14 cellular contexts compared by ENCODE assay signal in the genomic region with DNA sequence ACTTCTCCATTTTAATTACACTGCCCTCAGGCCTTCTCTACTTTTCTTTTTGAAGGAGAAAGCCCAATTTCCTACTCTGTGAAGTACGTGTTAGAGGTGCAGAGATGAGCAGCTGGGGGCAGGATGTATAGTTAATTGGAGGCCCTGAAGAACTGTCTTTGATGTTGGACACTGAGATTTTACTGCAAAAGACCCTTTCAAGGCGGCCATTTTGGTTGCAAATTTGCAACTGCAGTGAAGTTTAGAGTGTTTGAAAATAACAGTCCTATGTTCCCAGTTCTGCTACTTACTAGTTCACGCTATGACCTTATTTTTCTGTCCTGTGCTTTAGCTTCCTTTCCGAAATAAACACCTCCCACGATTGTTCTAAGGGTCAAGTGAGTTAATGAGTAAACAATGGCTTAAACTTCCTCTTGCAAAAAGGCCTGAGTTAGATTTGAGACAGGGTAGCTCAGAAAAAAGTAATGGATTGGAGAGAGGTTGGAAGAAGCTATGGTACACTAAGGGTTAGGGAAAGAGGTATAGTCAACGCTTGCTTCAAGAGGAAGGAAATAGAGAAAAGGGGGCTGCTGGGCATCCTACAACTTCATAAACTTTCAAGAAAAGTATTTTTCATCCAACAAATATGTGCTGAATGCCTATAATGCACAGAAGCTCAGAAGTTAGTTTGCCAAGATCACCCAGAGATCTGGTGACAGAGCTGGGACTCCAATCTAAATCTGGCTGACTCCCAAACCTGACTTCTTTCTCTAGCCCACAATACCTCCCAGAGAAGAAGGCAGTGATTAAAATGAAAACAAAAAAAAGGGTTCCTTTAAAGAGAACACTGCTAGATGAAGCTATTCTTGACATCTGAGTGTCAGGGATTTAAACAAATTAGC. TPM values are rescaled to one million over a fixed set of nuclear protein-coding genes. Genes with fewer than 3 reads are reported as not detected.
A peak's percentile ranks its signal among the peaks of the same experiment; 100 is the strongest.
DNase-seq lines count a peak whose midpoint lies in the region; ATAC-seq, FAIRE-seq and TF ChIP-seq lines count a peak whose summit lies in the region.
"Had no signal": no experiment of that assay in that cellular context is flagged by ENCODE, and none has a peak within 500 bp of the region (broad histone marks: within the 10 kb centered on the region; RNA-seq: fewer than 3 reads in every experiment).

No MANE protein-coding gene starts in this region.

- H3K27ac Mint-ChIP-seq in nephron (peak overlapping the region; percentile 69 to 79 (median 71)), mesothelial cell of epicardium (no peak overlapping the region)

- no peak for ATAC-seq in HG03378 (IDR thresholded peaks at IDR 0.05; ENCODE audit: unreplicated experiment)
- ATAC-seq: K562 had no signal

- peaks cover 3% of the 10 kb centered on the region for H3K27me3 Mint-ChIP-seq in nephron (ENCODE audit: low read depth)
- no peaks in the 10 kb centered on the region for H3K27me3 Mint-ChIP-seq in mesothelial cell of epicardium (ENCODE audit: low read depth)

- H3K36me3 Mint-ChIP-seq in nephron (ENCODE audit: low read depth) (peaks cover 35% of the 10 kb centered on the region), mesothelial cell of epicardium (peaks cover 46% of the 10 kb centered on the region)

- no TSS peak for BruUV-seq in endothelial cell of umbilical vein (replicated peaks; lab: Mats Ljungman, UMichigan)

- CTCF ChIA-PET in endothelial cell of umbilical vein (lab: Charles Lee), result interaction anchor here (1.0 to 3.1 kb wide), 12 partner anchors 9 to 243 kb away, joined by 3 to 19 read pairs (median 5); a partner anchor contains a TSS

- intact Hi-C loops in endothelial cell of umbilical vein (cut with micrococcal nuclease) (loop anchor here (1.0 to 5.0 kb wide), 3 partner anchors 26 to 134 kb away; a partner anchor contains a TSS), lower leg skin (cut with DNase I; ENCODE audit: low total_unique reads) (no loop called here)

- dilution Hi-C loops in endothelial cell of umbilical vein (cut with MboI; ENCODE audit: extremely low pct_ligation_motif_present, low sequenced_read_pairs), result no loop called here

- H2AFZ ChIP-seq in endothelial cell of umbilical vein (ENCODE audit: low read depth, low read length), result peak overlapping the region; percentile 80

- H3K9me1 ChIP-seq in endothelial cell of umbilical vein (replicated peaks; ENCODE audit: control insufficient read depth, extremely low read depth, insufficient read depth, low read length), result no peaks in the 10 kb centered on the region

- H3K4me3 Mint-ChIP-seq in nephron (no peak overlapping the region), mesothelial cell of epicardium (no peak overlapping the region)

- H3K9me3 ChIP-seq in endothelial cell of umbilical vein (replicated peaks; ENCODE audit: control insufficient read depth, insufficient read depth, low read length), result no peaks in the 10 kb centered on the region

- POLR2A ChIA-PET in endothelial cell of umbilical vein (lab: Charles Lee), result interaction anchor here (0.7 to 0.8 kb wide), 2 partner anchors 65 to 67 kb away, joined by 3 read pairs; no protein-coding TSS in a partner anchor

- no peaks in the 10 kb centered on the region for H3K79me2 ChIP-seq in endothelial cell of umbilical vein (ENCODE audit: control insufficient read depth, insufficient read depth, low read length)

- TF ChIP-seq POLR2A in endothelial cell of umbilical vein (IDR thresholded peaks at IDR 0.05; ENCODE audit: low read depth, low read length), result no peak
- TF ChIP-seq POLR2A in lower leg skin (IDR thresholded peaks at IDR 0.05), result no peak

- H3K9me3 Mint-ChIP-seq in nephron (peaks cover 12% of the 10 kb centered on the region), mesothelial cell of epicardium (peaks cover 8% of the 10 kb centered on the region)

- no peaks in the 10 kb centered on the region for H3K27me3 ChIP-seq in HL-60 (ENCODE audit: insufficient read depth, poor library complexity, severe bottlenecking)
- H3K27me3 ChIP-seq in endothelial cell of umbilical vein (ENCODE audit: control insufficient read depth in 2 of 2, insufficient read depth in 2 of 2, low read length in 2 of 2), result no peaks in the 10 kb centered on the region

- DNase-seq in AG10803 (ENCODE audit: low read depth) (peak; percentile 11), HL-60 (ENCODE audit: low read depth in 1 of 2, low spot score in 1 of 2) (no peak), endothelial cell of umbilical vein (ENCODE audit: low read depth, low spot score) (peak; percentile 90), mesothelial cell of epicardium (ENCODE audit: low spot score in 2 of 2, unreplicated experiment in 2 of 2) (no peak), COLO668 (lab: John Stamatoyannopoulos, UW; ENCODE audit: unreplicated experiment) (no peak), lower leg skin (ENCODE audit: low spot score in 2 of 2) (no peak)
- DNase-seq: activated CD8-positive, alpha-beta memory T cell treated with anti-CD3 and anti-CD28 coated beads, Interleukin-2, amount 50 U/mL, for 48 hours; DMS79; NCI-H2081 treated with DMSO at 0.1 percent for 48 hours; OCI-M1; stimulated activated CD8-positive, alpha-beta memory T cell treated with anti-CD3 and anti-CD28 coated beads, Interleukin-4, amount 100 ng/mL, for 48 hours had no signal

- TF ChIP-seq CTCF in AG10803 (conservative IDR thresholded peaks at IDR 0.05; ENCODE audit: low read length) (no peak), HL-60 (IDR thresholded peaks at IDR 0.05; ENCODE audit: insufficient read depth, low read length) (no peak), endothelial cell of umbilical vein (IDR thresholded peaks at IDR 0.05; ENCODE audit: extremely low read depth in 1 of 2, insufficient read depth in 1 of 2, low read depth in 1 of 2, low read length in 2 of 2) (no peak), nephron (IDR thresholded peaks at IDR 0.05; ENCODE audit: unreplicated experiment in 3 of 3) (no peak), mesothelial cell of epicardium (IDR thresholded peaks at IDR 0.05; ENCODE audit: unreplicated experiment) (no peak), lower leg skin (IDR thresholded peaks at IDR 0.05) (no peak)

- peak overlapping the region; percentile 69 for H3K4me2 ChIP-seq in endothelial cell of umbilical vein (ENCODE audit: insufficient read depth, low read length)

- H4K20me1 ChIP-seq in endothelial cell of umbilical vein (replicated peaks; ENCODE audit: control insufficient read depth, extremely low read depth, insufficient read depth, low read length), result no peaks in the 10 kb centered on the region

- H3K9ac ChIP-seq in endothelial cell of umbilical vein (replicated peaks; ENCODE audit: extremely low read depth, insufficient read depth, low read length), result peak overlapping the region; percentile 7

- H3K27ac ChIP-seq in HL-60 (replicated peaks) (peak overlapping the region; percentile 48), endothelial cell of umbilical vein (ENCODE audit: insufficient read depth, low read depth, low read length) (peak overlapping the region; percentile 76)

- peaks cover 70% of the 10 kb centered on the region for H3K4me1 Mint-ChIP-seq in nephron
- peaks cover 15% of the 10 kb centered on the region for H3K4me1 Mint-ChIP-seq in mesothelial cell of epicardium

- H3K4me1 ChIP-seq in endothelial cell of umbilical vein (ENCODE audit: control insufficient read depth, extremely low read depth, insufficient read depth, low read length), result peaks cover 38% of the 10 kb centered on the region

- H3K4me3 ChIP-seq in AG10803 (ENCODE audit: low read length) (no peak overlapping the region), HL-60 (replicated peaks; ENCODE audit: insufficient read depth, low read length) (no peak overlapping the region), endothelial cell of umbilical vein (replicated peaks in 1 of 3; ENCODE audit: insufficient read depth in 1 of 3, low read depth in 1 of 3, low read length in 3 of 3) (no peak overlapping the region), lower leg skin (ENCODE audit: low read depth, poor library complexity, severe bottlenecking) (no peak overlapping the region)
- H3K4me3 ChIP-seq: K562 had no signal

- peak; percentile 93 for FAIRE-seq in endothelial cell of umbilical vein (lab: Jason Lieb, UNC)
- FAIRE-seq: K562 had no signal

- WGBS in lower leg skin, 2 donors, result 73 to 75% methylated on average over 6 of the region's 6 CpGs

- H3K36me3 ChIP-seq in endothelial cell of umbilical vein (ENCODE audit: control insufficient read depth in 2 of 2, extremely low read depth in 1 of 2, insufficient read depth in 2 of 2, low read length in 2 of 2), result no peaks in the 10 kb centered on the region

TF ChIP-seq in endothelial cell of umbilical vein, 7 proteins besides CTCF, POLR2A, EP300 and RAD21:
- TF ChIP-seq GATA2 (IDR thresholded peaks at IDR 0.05; ENCODE audit: insufficient read depth, insufficient read length, low read depth, low read length) (no peak), FOS (IDR thresholded peaks at IDR 0.05; ENCODE audit: borderline replicate concordance, insufficient read depth, low read length) (no peak), JUN (IDR thresholded peaks at IDR 0.05; ENCODE audit: borderline replicate concordance, insufficient read depth, insufficient read length, low read depth) (peak; percentile 32), EZH2 (IDR thresholded peaks at IDR 0.05; ENCODE audit: borderline replicate concordance, low read depth, low read length, severe bottlenecking) (no peak)

RNA-seq across cellular contexts. Expression of a gene that starts 26.4 kb away (rescaled TPM):
- 41.1 and 43.6 TPM in 2 replicates for total RNA-seq in endothelial cell of umbilical vein
- 8.2 and 8.3 TPM in 2 replicates for polyA plus RNA-seq in endothelial cell of umbilical vein
- 4.9 and 7.3 TPM in 2 replicates for polyA plus RNA-seq in endothelial cell of umbilical vein (2011; cell fraction: cytosol; rRNA removed)
- 55.9 and 65.8 TPM in 2 replicates for polyA plus RNA-seq in endothelial cell of umbilical vein (2011; cell fraction: nucleus; rRNA removed)
- 13.5 and 16.3 TPM in 2 replicates for polyA plus RNA-seq in endothelial cell of umbilical vein (2012)
- polyA minus RNA-seq in endothelial cell of umbilical vein, result 68.4 and 71.1 TPM in 2 replicates
- polyA minus RNA-seq in endothelial cell of umbilical vein (2011; cell fraction: cytosol; rRNA and poly(A)+ RNA removed), result 39.0 TPM
- 78.9 and 114 TPM in 2 replicates for polyA minus RNA-seq in endothelial cell of umbilical vein (2011; cell fraction: nucleus; rRNA and poly(A)+ RNA removed)
- total RNA-seq in mesothelial cell of epicardium, result 148 to 155 TPM (median 155 TPM) in 3 replicates
- total RNA-seq in lower leg skin, result 10 to 100 TPM; 32.8 to 70.4 (median 45.0) TPM

Comparison
In these comparisons a context has a peak if more than half of its experiments do, and no peak if none do; other contexts are left out.
1. DNase-seq: peak in AG10803 (single experiment) and endothelial cell of umbilical vein (single experiment); none in HL-60 (0 of 2), mesothelial cell of epicardium (0 of 2), COLO668 (single experiment) and lower leg skin (0 of 2).